Comparison of ENCODE assay signal across 12 cellular contexts in the genomic region with DNA sequence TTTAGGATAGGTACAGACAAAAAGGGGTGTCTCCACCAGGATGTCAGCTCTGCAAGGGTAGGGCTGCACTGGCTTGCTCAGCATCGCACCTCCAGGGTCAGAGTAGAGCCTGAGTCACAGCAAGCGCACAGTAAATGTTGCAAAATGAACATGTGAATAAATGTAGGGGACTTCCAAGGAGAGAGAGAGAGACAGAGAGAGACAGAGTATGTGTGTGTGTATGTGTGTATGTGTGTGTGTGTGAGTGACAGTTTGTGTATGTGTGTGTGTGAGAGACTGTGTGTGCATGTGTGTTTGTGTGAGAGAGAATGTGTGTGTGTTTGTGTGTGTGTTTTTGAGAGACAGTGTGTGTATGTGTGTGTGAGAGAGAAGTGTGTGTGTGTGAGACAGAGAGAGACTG.
A peak's percentile ranks its signal among the peaks of the same experiment; 100 is the strongest.
DNase-seq lines count a peak whose midpoint lies in the region; ATAC-seq, FAIRE-seq and TF ChIP-seq lines count a peak whose summit lies in the region.
"Had no signal": no experiment of that assay in that cellular context is flagged by ENCODE, and none has a peak within 500 bp of the region (broad histone marks: within the 10 kb centered on the region; RNA-seq: fewer than 3 reads in every experiment).

No MANE protein-coding gene starts in this region.

- no peaks in the 10 kb centered on the region for H3K27me3 ChIP-seq in thyroid gland

- ATAC-seq in A549 = peak; percentile 79 to 83
- ATAC-seq in activated CD8-positive, alpha-beta T cell treated with anti-CD3 and anti-CD28 coated beads for 36 hours = peak; percentile 89
- no peak for ATAC-seq in GM18498 (IDR thresholded peaks at IDR 0.05; ENCODE audit: unreplicated experiment)
- no peak for ATAC-seq in GM18868 (IDR thresholded peaks at IDR 0.05; ENCODE audit: unreplicated experiment)

- no peak for TF ChIP-seq EP300 in A549 (IDR thresholded peaks at IDR 0.05)

- POLR2A ChIA-PET in A549 (lab: Yijun Ruan, JAX) = interaction anchor here (0.7 kb wide), 1 partner anchor 14 kb away, joined by 3 read pairs; no protein-coding TSS in a partner anchor
- POLR2A ChIA-PET in activated CD8-positive, alpha-beta T cell treated with anti-CD3 and anti-CD28 coated beads for 36 hours (lab: Charles Lee) = no interaction called here

- no peaks in the 10 kb centered on the region for H3K4me1 Mint-ChIP-seq in activated CD8-positive, alpha-beta T cell treated with anti-CD3 and anti-CD28 coated beads for 36 hours (ENCODE audit: low read depth)
- H3K4me1 Mint-ChIP-seq: CD14-positive monocyte had no signal

- no peak overlapping the region for H3K4me3 Mint-ChIP-seq in activated CD8-positive, alpha-beta T cell treated with anti-CD3 and anti-CD28 coated beads for 36 hours
- H3K4me3 Mint-ChIP-seq: CD14-positive monocyte, nephron progenitor cell had no signal

- no peaks in the 10 kb centered on the region for H3K36me3 Mint-ChIP-seq in activated CD8-positive, alpha-beta T cell treated with anti-CD3 and anti-CD28 coated beads for 36 hours (ENCODE audit: low read depth)
- H3K36me3 Mint-ChIP-seq: CD14-positive monocyte had no signal

- WGBS in A549 (ENCODE audit: missing lambda C conversion rate) = 25% methylated on average over 2 of the region's 2 CpGs
- WGBS in thyroid gland, 2 donors = 73 to 93% methylated on average over 2 of the region's 2 CpGs

- no peak for TF ChIP-seq CTCF in A549 (IDR thresholded peaks at IDR 0.05)
- TF ChIP-seq CTCF in activated CD8-positive, alpha-beta T cell treated with anti-CD3 and anti-CD28 coated beads for 36 hours (IDR thresholded peaks at IDR 0.05) = no peak
- TF ChIP-seq CTCF in foreskin fibroblast (IDR thresholded peaks at IDR 0.05; ENCODE audit: low read depth, low read length) = no peak
- TF ChIP-seq CTCF in thyroid gland (IDR thresholded peaks at IDR 0.05) = no peak

- H3K27ac ChIP-seq in A549 = peak overlapping the region in 1 of 2 experiments; percentile 18; a peak in 1 of 6 replicates
- no peak overlapping the region for H3K27ac ChIP-seq in thyroid gland

- H3K27ac Mint-ChIP-seq in activated CD8-positive, alpha-beta T cell treated with anti-CD3 and anti-CD28 coated beads for 36 hours = no peak overlapping the region
- H3K27ac Mint-ChIP-seq: CD14-positive monocyte, nephron progenitor cell had no signal

- peak overlapping the region; percentile 19; the same call in 1 of the 3 replicates for H3K4me2 ChIP-seq in A549

- no peak for TF ChIP-seq RAD21 in A549 (conservative IDR thresholded peaks at IDR 0.05 in 1 of 2, IDR thresholded peaks at IDR 0.05 in 1 of 2)

- FAIRE-seq in A549 (lab: Jason Lieb, UNC) = no peak
- FAIRE-seq in GM12891 (lab: Jason Lieb, UNC) = peak; percentile 67

- H3K27me3 Mint-ChIP-seq in activated CD8-positive, alpha-beta T cell treated with anti-CD3 and anti-CD28 coated beads for 36 hours = peaks cover 2% of the 10 kb centered on the region

- H3K9me3 ChIP-seq in A549 = peaks cover 12% of the 10 kb centered on the region; the same call in 2 of the 3 replicates
- H3K9me3 ChIP-seq in thyroid gland = no peaks in the 10 kb centered on the region

- peaks cover 14% of the 10 kb centered on the region; the same call in 2 of the 3 replicates for H3K4me1 ChIP-seq in A549
- no peaks in the 10 kb centered on the region for H3K4me1 ChIP-seq in thyroid gland

- DNase-seq in A549 (ENCODE audit: low read depth in 1 of 2, low spot score in 1 of 2) (peak; percentile 49 to 64), GM12891 (ENCODE audit: insufficient read length, low spot score) (no peak), foreskin fibroblast (peak; percentile 44 to 70), NCI-H187 treated with DMSO at 0.1 percent for 48 hours (lab: John Stamatoyannopoulos, UW) (no peak), thyroid gland (no peak)
- DNase-seq in activated CD8-positive, alpha-beta T cell treated with anti-CD3 and anti-CD28 coated beads for 36 hours = peak; percentile 29
- DNase-seq: anterior cingulate cortex, NCI-H1694, nephron progenitor cell had no signal

- intact Hi-C loops in activated CD8-positive, alpha-beta T cell treated with anti-CD3 and anti-CD28 coated beads for 36 hours (cut with micrococcal nuclease) = no loop called here
- intact Hi-C loops in thyroid gland (cut with DNase I) = no loop called here

- TF ChIP-seq POLR2A in A549 (IDR thresholded peaks at IDR 0.05; ENCODE audit: low read length) = no peak
- TF ChIP-seq POLR2A in GM12891 (IDR thresholded peaks at IDR 0.05; ENCODE audit: low read depth, low read length) = no peak
- no peak for TF ChIP-seq POLR2A in thyroid gland (IDR thresholded peaks at IDR 0.05)

- no peak overlapping the region for H3K4me3 ChIP-seq in A549
- no peak overlapping the region for H3K4me3 ChIP-seq in foreskin fibroblast (ENCODE audit: low read depth in 1 of 2, low read length in 2 of 2)
- H3K4me3 ChIP-seq in thyroid gland (replicated peaks in 1 of 3) = no peak overlapping the region

- no peaks in the 10 kb centered on the region for H3K36me3 ChIP-seq in thyroid gland

- peaks cover 8% of the 10 kb centered on the region for H3K9me3 Mint-ChIP-seq in activated CD8-positive, alpha-beta T cell treated with anti-CD3 and anti-CD28 coated beads for 36 hours

- CTCF ChIA-PET in A549 (lab: Yijun Ruan, JAX) = interaction anchor here (1.7 kb wide), 1 partner anchor 150 kb away, joined by 6 read pairs; no protein-coding TSS in a partner anchor
- CTCF ChIA-PET in activated CD8-positive, alpha-beta T cell treated with anti-CD3 and anti-CD28 coated beads for 36 hours (lab: Charles Lee) = no interaction called here

TF ChIP-seq in A549, 52 proteins besides CTCF, POLR2A, EP300 and RAD21:
- no peak for TF ChIP-seq FOXS1 (CRISPR knock-in tag; IDR thresholded peaks at IDR 0.05)
- no peak for TF ChIP-seq FOSL2 (IDR thresholded peaks at IDR 0.05)
- peak; percentile 46; the same call in 1 of the 2 replicates for TF ChIP-seq FOSL2 (CRISPR knock-in tag; IDR thresholded peaks at IDR 0.05)

TF ChIP-seq in GM12891, 5 proteins besides CTCF, POLR2A, EP300 and RAD21:
- TF ChIP-seq POLR2AphosphoS5 (IDR thresholded peaks at IDR 0.05; ENCODE audit: low read depth, low read length) = no peak
- TF ChIP-seq PAX5 (IDR thresholded peaks at IDR 0.05; ENCODE audit: insufficient read depth, low read length, severe bottlenecking) = no peak
- TF ChIP-seq TAF1 (IDR thresholded peaks at IDR 0.05; ENCODE audit: low read depth, low read length) = no peak
- TF ChIP-seq POU2F2 (IDR thresholded peaks at IDR 0.05; ENCODE audit: low read depth, low read length) = no peak
- TF ChIP-seq SPI1 (IDR thresholded peaks at IDR 0.05; ENCODE audit: low read depth, low read length) = no peak

Comparison
In these comparisons a context has a peak if more than half of its experiments do, and no peak if none do; other contexts are left out.
1. ATAC-seq: peak in A549 (2 of 2) and activated CD8-positive, alpha-beta T cell treated with anti-CD3 and anti-CD28 coated beads for 36 hours (single experiment); none in GM18498 (single experiment) and GM18868 (single experiment).
2. DNase-seq: peak in A549 (2 of 2), activated CD8-positive, alpha-beta T cell treated with anti-CD3 and anti-CD28 coated beads for 36 hours (single experiment) and foreskin fibroblast (2 of 2); none in GM12891 (single experiment), NCI-H187 treated with DMSO at 0.1 percent for 48 hours (single experiment) and thyroid gland (0 of 2).